ENCODE assay signal across 18 cellular contexts in the genomic region with DNA sequence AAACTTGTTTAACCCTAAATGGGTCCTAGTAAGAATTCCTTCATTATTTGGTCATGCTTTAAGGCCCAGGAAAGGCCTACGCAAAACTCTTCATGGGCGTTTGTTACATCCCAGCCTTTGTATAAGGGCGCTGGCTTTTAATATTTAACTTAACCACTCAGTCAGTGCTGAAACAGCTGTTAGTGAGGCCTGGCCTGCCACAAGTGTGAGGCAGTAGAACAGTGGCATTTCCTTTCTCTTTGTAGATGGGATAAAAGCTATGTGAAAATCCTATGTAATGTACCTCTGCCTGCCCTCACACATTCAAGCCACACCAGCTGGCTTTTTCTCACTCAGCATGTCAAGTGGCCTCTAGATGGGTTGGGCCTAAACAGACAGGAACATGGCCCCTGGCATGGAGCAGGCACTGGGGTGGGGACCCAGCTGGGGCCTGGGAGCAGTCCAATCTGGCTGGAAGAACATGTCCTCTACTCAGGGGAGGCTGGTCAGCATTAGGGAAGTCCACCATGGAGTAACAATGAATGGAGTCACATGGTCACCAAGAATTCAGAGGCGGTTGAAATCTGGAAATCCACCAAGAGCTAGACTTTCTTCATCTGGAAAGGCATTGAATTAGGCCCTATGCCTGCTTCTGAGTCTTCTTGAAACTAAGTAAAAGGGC. TPM values are rescaled to one million over a fixed set of nuclear protein-coding genes. Genes with fewer than 3 reads are reported as not detected.
DNase-seq lines count a peak whose midpoint lies in the region; ATAC-seq, FAIRE-seq and TF ChIP-seq lines count a peak whose summit lies in the region.
"Had no signal": no experiment of that assay in that cellular context is flagged by ENCODE, and none has a peak within 500 bp of the region (broad histone marks: within the 10 kb centered on the region; RNA-seq: fewer than 3 reads in every experiment).

No MANE protein-coding gene starts in this region.

- WGBS in stomach, 5 donors, result 41 to 66% (median 50%) methylated on average over 4 of the region's 4 CpGs

- H3K4me1 Mint-ChIP-seq in astrocyte (ENCODE audit: low read depth, unreplicated experiment), result peaks cover 7% of the 10 kb centered on the region

- peaks cover 3% of the 10 kb centered on the region for H3K27me3 Mint-ChIP-seq in astrocyte (ENCODE audit: low read depth, unreplicated experiment)

- H3K4me1 ChIP-seq in astrocyte (ENCODE audit: insufficient read depth, low read length) (no peaks in the 10 kb centered on the region), mucosa of descending colon (ENCODE audit: low read depth) (peaks cover 18% of the 10 kb centered on the region), stomach (peaks cover 0 to 5% (median 2%) of the 10 kb centered on the region in 4 donors)
- H3K4me1 ChIP-seq: heart left ventricle, left lung had no signal

- no peak for TF ChIP-seq CTCF in astrocyte (IDR thresholded peaks at IDR 0.05; ENCODE audit: insufficient read depth, low read depth, low read length)
- TF ChIP-seq CTCF in mucosa of descending colon (IDR thresholded peaks at IDR 0.05), result no peak
- TF ChIP-seq CTCF in stomach (IDR thresholded peaks at IDR 0.05), result no peak

- no peak for FAIRE-seq in astrocyte (lab: Jason Lieb, UNC)
- FAIRE-seq: endothelial cell of umbilical vein had no signal

- H3K4me2 ChIP-seq in astrocyte (ENCODE audit: low read length), result no peak overlapping the region

- H3K9me3 ChIP-seq in astrocyte (ENCODE audit: insufficient read depth, low read depth, low read length), result no peaks in the 10 kb centered on the region
- H3K9me3 ChIP-seq in mucosa of descending colon, result no peaks in the 10 kb centered on the region
- no peaks in the 10 kb centered on the region for H3K9me3 ChIP-seq in stomach
- H3K9me3 ChIP-seq: heart left ventricle, left lung had no signal

- no peaks in the 10 kb centered on the region for H3K27me3 ChIP-seq in astrocyte (ENCODE audit: insufficient read depth, low read length)
- H3K27me3 ChIP-seq in stomach, result no peaks in the 10 kb centered on the region

- H3K79me2 ChIP-seq in astrocyte (ENCODE audit: insufficient read depth, low read length), result no peaks in the 10 kb centered on the region

- TF ChIP-seq EP300 in stomach (IDR thresholded peaks at IDR 0.05), result no peak

- intact Hi-C loops in mucosa of descending colon (cut with DNase I, micrococcal nuclease) (no loop called here), stomach (cut with DNase I; ENCODE audit: low total_unique reads) (no loop called here)

- no peak overlapping the region for H3K4me3 Mint-ChIP-seq in astrocyte (ENCODE audit: unreplicated experiment)
- H3K4me3 Mint-ChIP-seq: activated CD8-positive, alpha-beta T cell treated with anti-CD3 and anti-CD28 coated beads for 36 hours; activated T-helper 1 cell treated with anti-CD3 and anti-CD28 coated beads, Interleukin-12 subunit alpha, Interleukin-12 subunit beta, Interleukin-2, Interleukin-4 antibody, amounts not matched to agents 30 ng/mL and 10 ng/mL and 1 ng/mL, durations not matched to agents 14 hours and 24 hours and 36 hours had no signal

- H3K27ac ChIP-seq in astrocyte (ENCODE audit: low read depth, low read length), result no peak overlapping the region
- peak overlapping the region in 2 of 5 donors; percentile 40 to 49 for H3K27ac ChIP-seq in stomach
- H3K27ac ChIP-seq: heart left ventricle, left lung had no signal

- H3K27ac Mint-ChIP-seq in astrocyte (ENCODE audit: unreplicated experiment), result peak overlapping the region; percentile 54
- H3K27ac Mint-ChIP-seq: activated CD8-positive, alpha-beta T cell treated with anti-CD3 and anti-CD28 coated beads for 36 hours; activated T-helper 1 cell treated with anti-CD3 and anti-CD28 coated beads, Interleukin-12 subunit alpha, Interleukin-12 subunit beta, Interleukin-2, Interleukin-4 antibody, amounts not matched to agents 30 ng/mL and 10 ng/mL and 1 ng/mL, durations not matched to agents 14 hours and 24 hours and 36 hours had no signal

- H2AFZ ChIP-seq in astrocyte (ENCODE audit: low read depth, low read length), result no peak overlapping the region

- H3K36me3 ChIP-seq in astrocyte (ENCODE audit: insufficient read depth, low read length) (no peaks in the 10 kb centered on the region), mucosa of descending colon (ENCODE audit: low read depth) (no peaks in the 10 kb centered on the region), stomach (no peaks in the 10 kb centered on the region)
- H3K36me3 ChIP-seq: heart left ventricle, left lung had no signal

- no peaks in the 10 kb centered on the region for H3K36me3 Mint-ChIP-seq in astrocyte (ENCODE audit: low read depth, unreplicated experiment)

- H3K9ac ChIP-seq in astrocyte (ENCODE audit: low read length), result no peak overlapping the region

- no peak overlapping the region for H3K4me3 ChIP-seq in astrocyte (ENCODE audit: insufficient read depth, low read depth, low read length)
- H3K4me3 ChIP-seq in mucosa of descending colon, result no peak overlapping the region
- no peak overlapping the region for H3K4me3 ChIP-seq in stomach
- H3K4me3 ChIP-seq: heart left ventricle, left lung had no signal

- no peaks in the 10 kb centered on the region for H4K20me1 ChIP-seq in astrocyte (ENCODE audit: insufficient read depth, low read length)

- DNase-seq in COLO668 (lab: John Stamatoyannopoulos, UW; ENCODE audit: unreplicated experiment) (peak; percentile 21), astrocyte (ENCODE audit: low read depth) (no peak), mucosa of descending colon (peak in 2 of 3 donors; percentile 45 to 47), stomach (no peak), occipital lobe (lab: John Stamatoyannopoulos, UW) (no peak)
- no peak for DNase-seq in activated CD4-positive, alpha-beta T cell treated with anti-CD3 and anti-CD28 coated beads for 1 hour
- no peak for DNase-seq in stimulated activated CD4-positive, alpha-beta T cell treated with anti-CD3 and anti-CD28 coated beads, Interleukin-2, amount 100 ng/mL, for 48 hours
- DNase-seq: activated CD8-positive, alpha-beta T cell treated with anti-CD3 and anti-CD28 coated beads for 36 hours; amniotic stem cell; left lung; NCI-H1092 treated with DMSO at 0.1 percent for 48 hours; NCI-H226; stimulated activated naive CD8-positive, alpha-beta T cell treated with anti-CD3 and anti-CD28 coated beads, Interleukin-15, Interleukin-2, amounts not matched to agents 100 U/mL and 50 U/mL, for 24 hours had no signal

- no peaks in the 10 kb centered on the region for H3K9me3 Mint-ChIP-seq in astrocyte (ENCODE audit: unreplicated experiment)
- H3K9me3 Mint-ChIP-seq: activated CD8-positive, alpha-beta T cell treated with anti-CD3 and anti-CD28 coated beads for 36 hours; activated T-helper 1 cell treated with anti-CD3 and anti-CD28 coated beads, Interleukin-12 subunit alpha, Interleukin-12 subunit beta, Interleukin-2, Interleukin-4 antibody, amounts not matched to agents 30 ng/mL and 10 ng/mL and 1 ng/mL, durations not matched to agents 14 hours and 24 hours and 36 hours had no signal

- ATAC-seq in GM19463 (IDR thresholded peaks at IDR 0.05; ENCODE audit: unreplicated experiment) (peak; percentile 85), mucosa of descending colon (peak; percentile 74)
- ATAC-seq: activated CD8-positive, alpha-beta T cell treated with anti-CD3 and anti-CD28 coated beads for 36 hours; heart left ventricle; left lung; stimulated activated naive CD8-positive, alpha-beta T cell treated with anti-CD3 and anti-CD28 coated beads, Interleukin-15, Interleukin-2, amounts not matched to agents 100 U/mL and 50 U/mL, for 24 hours had no signal

- TF ChIP-seq POLR2A in stomach (IDR thresholded peaks at IDR 0.05), result no peak

RNA-seq across cellular contexts. Expression of gene CGA, which starts 20.7 kb away (rescaled TPM):
- total RNA-seq in astrocyte (1.5 and 2.0 TPM in 2 replicates), mucosa of descending colon (not detected), stomach (not detected), occipital lobe (not detected)
- not detected for polyA plus RNA-seq in stomach
- total RNA-seq: activated CD8-positive, alpha-beta T cell treated with anti-CD3 and anti-CD28 coated beads for 36 hours; activated T-helper 1 cell treated with anti-CD3 and anti-CD28 coated beads, Interleukin-12 subunit alpha, Interleukin-12 subunit beta, Interleukin-2, Interleukin-4 antibody, amounts not matched to agents 30 ng/mL and 10 ng/mL and 1 ng/mL, durations not matched to agents 14 hours and 24 hours and 36 hours; endothelial cell of umbilical vein; left lung had no signal
- polyA plus RNA-seq: neural cell had no signal

Comparison
In these comparisons a context has a peak if more than half of its experiments do, and no peak if none do; other contexts are left out.
1. DNase-seq: peak in COLO668 (single experiment) and mucosa of descending colon (2 of 3); none in astrocyte (single experiment), activated CD4-positive, alpha-beta T cell treated with anti-CD3 and anti-CD28 coated beads for 1 hour (single experiment), stomach (single experiment), occipital lobe (single experiment) and stimulated activated CD4-positive, alpha-beta T cell treated with anti-CD3 and anti-CD28 coated beads, Interleukin-2, amount 100 ng/mL, for 48 hours (0 of 2).